8 cellular contexts compared by ENCODE assay signal in genomic region chr6:41191569-41191968, GRCh38. TPM values are rescaled to one million over a fixed set of nuclear protein-coding genes. Genes with fewer than 3 reads are reported as not detected.
DNase-seq lines count a peak whose midpoint lies in the region; ATAC-seq, FAIRE-seq and TF ChIP-seq lines count a peak whose summit lies in the region.

No MANE protein-coding gene starts in this region.

- ATAC-seq in GM12878, result peak; percentile 83
- peak; percentile 73 to 89 for ATAC-seq in lower lobe of right lung
- no peak for ATAC-seq in GM21619 (IDR thresholded peaks at IDR 0.05; ENCODE audit: unreplicated experiment)
- ATAC-seq in HG03457 (IDR thresholded peaks at IDR 0.05; ENCODE audit: unreplicated experiment), result no peak
- no peak for ATAC-seq in gastroesophageal sphincter

- H3K9me3 ChIP-seq in MM.1S (replicated peaks; ENCODE audit: insufficient read depth, low read length) (no peaks in the 10 kb centered on the region), GM12878 (replicated peaks; ENCODE audit: control insufficient read depth, insufficient read depth, low read length) (peaks cover 17% of the 10 kb centered on the region), lower lobe of right lung (peaks cover 5% of the 10 kb centered on the region), gastroesophageal sphincter (peaks cover 0 to 15% (median 0%) of the 10 kb centered on the region in 3 donors)

- H3K36me3 ChIP-seq in MM.1S (replicated peaks; ENCODE audit: insufficient read depth, low read length), result no peaks in the 10 kb centered on the region
- peaks cover 0 to 4% of the 10 kb centered on the region in 2 experiments; a peak in 2 of 4 replicates for H3K36me3 ChIP-seq in GM12878 (ENCODE audit: control insufficient read depth in 2 of 2, insufficient read depth in 2 of 2, low read length in 1 of 2)
- H3K36me3 ChIP-seq in lower lobe of right lung, result no peaks in the 10 kb centered on the region
- H3K36me3 ChIP-seq in gastroesophageal sphincter, result no peaks in the 10 kb centered on the region

- no TSS peak for BruUV-seq in GM12878 (replicated peaks; lab: Mats Ljungman, UMichigan)

- peak; percentile 67 for DNase-seq in CD1c-positive myeloid dendritic cell (ENCODE audit: extremely low spot score)
- no peak for DNase-seq in MM.1S
- no peak for DNase-seq in GM12878 (ENCODE audit: low read depth, low spot score)
- peak; percentile 78 for DNase-seq in lower lobe of right lung
- DNase-seq in NCI-H510A (lab: John Stamatoyannopoulos, UW), result no peak

- H3F3A ChIP-seq in MM.1S (ENCODE audit: insufficient read depth, low read length), result no peaks in the 10 kb centered on the region

- POLR2A ChIA-PET in GM12878 (lab: Charles Lee), result interaction anchor here (0.6 kb wide), 1 partner anchor 1614 kb away, joined by 3 read pairs; no protein-coding TSS in a partner anchor

- peak; percentile 53 for TF ChIP-seq CTCF in MM.1S (IDR thresholded peaks at IDR 0.05; ENCODE audit: low read length)
- peak; percentile 40 to 67 (median 61); a peak in 5 of 6 replicates for TF ChIP-seq CTCF in GM12878 (IDR thresholded peaks at IDR 0.05 in 2 of 3, conservative IDR thresholded peaks at IDR 0.05 in 1 of 3; ENCODE audit: control insufficient read depth in 2 of 3, extremely low read depth in 1 of 3, insufficient read depth in 1 of 3, low read depth in 3 of 3, low read length in 3 of 3)
- peak; percentile 64 for TF ChIP-seq CTCF in lower lobe of right lung (IDR thresholded peaks at IDR 0.05)
- TF ChIP-seq CTCF in gastroesophageal sphincter (IDR thresholded peaks at IDR 0.05), result peak in 1 of 4 experiments; percentile 32

- SMC1A ChIA-PET in GM12878 (lab: Charles Lee; ENCODE audit: uncharacterized antibody, unreplicated experiment), result interaction anchor here (0.7 to 1.2 kb wide), 5 partner anchors 9 to 128 kb away, joined by 3 to 4 read pairs (median 3); partner anchors contain the start of gene TREML2

- H3K9ac ChIP-seq in MM.1S (ENCODE audit: low read length), result no peak overlapping the region
- H3K9ac ChIP-seq in GM12878 (ENCODE audit: control insufficient read depth, insufficient read depth, low read length), result no peak overlapping the region

- no peaks in the 10 kb centered on the region for H3K79me2 ChIP-seq in MM.1S (ENCODE audit: low read length)
- H3K79me2 ChIP-seq in GM12878 (ENCODE audit: control insufficient read depth, insufficient read depth, low read length), result no peaks in the 10 kb centered on the region

- 26% methylated on average over 6 of the region's 6 CpGs for WGBS in GM12878 (ENCODE audit: insufficient coverage, insufficient replicate concordance, low lambda C conversion rate, missing lambda C conversion rate)
- WGBS in gastroesophageal sphincter (ENCODE audit: low coverage in 1 of 2), 2 donors, result no CpG with 5 or more reads among the region's 6 CpGs

- H3K27ac ChIP-seq in MM.1S (ENCODE audit: low read length) (no peak overlapping the region), GM12878 (ENCODE audit: control insufficient read depth, insufficient read depth) (no peak overlapping the region), lower lobe of right lung (no peak overlapping the region), gastroesophageal sphincter (no peak overlapping the region)

- TF ChIP-seq EP300 in GM12878 (IDR thresholded peaks at IDR 0.05; ENCODE audit: borderline replicate concordance in 1 of 2, control insufficient read depth in 1 of 2, low read depth in 2 of 2, low read length in 2 of 2) (no peak), gastroesophageal sphincter (IDR thresholded peaks at IDR 0.05) (no peak)

- no peaks in the 10 kb centered on the region for H3K27me3 ChIP-seq in MM.1S (replicated peaks; ENCODE audit: insufficient read depth, low read length)
- no peaks in the 10 kb centered on the region; a peak in 1 of 4 replicates for H3K27me3 ChIP-seq in GM12878 (replicated peaks in 1 of 2; ENCODE audit: control insufficient read depth in 2 of 2, insufficient read depth in 2 of 2, low read length in 1 of 2)
- peaks cover 8% of the 10 kb centered on the region for H3K27me3 ChIP-seq in lower lobe of right lung (ENCODE audit: low read depth)
- peaks cover 50% of the 10 kb centered on the region for H3K27me3 ChIP-seq in gastroesophageal sphincter

- H3K4me2 ChIP-seq in MM.1S (ENCODE audit: low read depth, low read length) (no peak overlapping the region), GM12878 (ENCODE audit: control insufficient read depth, insufficient read depth) (no peak overlapping the region)

- TF ChIP-seq RAD21 in GM12878 (IDR thresholded peaks at IDR 0.05; ENCODE audit: insufficient read depth, low read depth, low read length), result peak; percentile 48

- TF ChIP-seq POLR2A in GM12878 (IDR thresholded peaks at IDR 0.05; ENCODE audit: low read depth, low read length) (no peak), gastroesophageal sphincter (IDR thresholded peaks at IDR 0.05) (no peak)

- RAD21 ChIA-PET in GM12878 (lab: Charles Lee; ENCODE audit: unreplicated experiment), result interaction anchor here (1.1 to 1.3 kb wide), 3 partner anchors 87 to 129 kb away, joined by 3 to 4 read pairs (median 3); no protein-coding TSS in a partner anchor

- no peaks in the 10 kb centered on the region for H3K9me2 ChIP-seq in MM.1S (replicated peaks; ENCODE audit: insufficient read depth, low read length)

- H3K4me1 ChIP-seq in MM.1S (ENCODE audit: low read length), result no peaks in the 10 kb centered on the region
- no peaks in the 10 kb centered on the region for H3K4me1 ChIP-seq in GM12878 (ENCODE audit: control insufficient read depth, insufficient read depth, low read length)
- H3K4me1 ChIP-seq in lower lobe of right lung, result no peaks in the 10 kb centered on the region
- no peaks in the 10 kb centered on the region for H3K4me1 ChIP-seq in gastroesophageal sphincter

- H3K4me3 ChIP-seq in MM.1S (ENCODE audit: low read length) (no peak overlapping the region), GM12878 (no peak overlapping the region), lower lobe of right lung (no peak overlapping the region), gastroesophageal sphincter (no peak overlapping the region)

- intact Hi-C loops in GM12878 (cut with micrococcal nuclease; ENCODE audit: unreplicated experiment), result loop anchor here (5.0 kb wide), 1 partner anchor 126 kb away; no protein-coding TSS in a partner anchor
- intact Hi-C loops in lower lobe of right lung (cut with DNase I), result no loop called here

- H4K20me1 ChIP-seq in MM.1S (ENCODE audit: insufficient read depth, low read length) (no peaks in the 10 kb centered on the region), GM12878 (ENCODE audit: control insufficient read depth, insufficient read depth) (no peaks in the 10 kb centered on the region)

- H2AFZ ChIP-seq in MM.1S (ENCODE audit: low read length) (no peak overlapping the region), GM12878 (ENCODE audit: control insufficient read depth, low read depth, low read length) (no peak overlapping the region)

- in situ Hi-C loops in GM12878 (cut with MboI), result no loop called here

- CTCF ChIA-PET in GM12878 (lab: Yijun Ruan, JAX), result interaction anchor here (0.9 to 1.6 kb wide), 10 partner anchors 9 to 271 kb away, joined by 3 to 7 read pairs (median 4); no protein-coding TSS in a partner anchor

- FAIRE-seq in GM12878 (lab: Jason Lieb, UNC), result no peak

RNA-seq across cellular contexts. Expression of gene TREML2, which starts 9.4 kb away (rescaled TPM):
- total RNA-seq in GM12878 (2013; cell fraction: nucleolus; rRNA removed), result 21.1 and 21.6 TPM in 2 replicates
- total RNA-seq in GM12878 (2014; rRNA removed) (9.1 and 11.0 TPM in 2 replicates), GM12878 (2014; rRNA removed; fragmentation: Illumina TruSeq; extraction: Trizol) (6.1 and 6.6 TPM in 2 replicates), GM12878 (2021) (6.8 and 8.2 TPM in 2 replicates), lower lobe of right lung (1.4 TPM), gastroesophageal sphincter (under 1 TPM in 1 of 4 donors, not detected in 3; 0.27 TPM)
- 3.5 TPM for polyA plus RNA-seq in GM12878 (2011; ENCODE audit: low read depth)
- polyA plus RNA-seq in GM12878 (2011; rRNA removed) (1.2 and 1.7 TPM in 2 replicates), GM12878 (2014; fragmentation: Illumina TruSeq; extraction: Trizol) (5.9 and 9.0 TPM in 2 replicates), GM12878 (2014; fragmentation: Nextera tagmentation; extraction: Ambion mirVana) (under 1 TPM; 0.49 to 0.79 TPM), GM12878 (2014; rRNA removed) (7.0 and 7.2 TPM in 2 replicates), GM12878 (2016; fragmentation: Nextera tagmentation; extraction: Ambion mirVana) (1 to 10 TPM; 7.4 to 7.7 TPM)
- 1.9 and 2.3 TPM in 2 replicates for polyA plus RNA-seq in GM12878 (2011; cell fraction: cytosol; rRNA removed)
- polyA plus RNA-seq in GM12878 (2011; cell fraction: nucleus; rRNA removed), result 1.3 and 1.4 TPM in 2 replicates
- polyA plus RNA-seq in GM12878 (2012), result 5.2 and 14.1 TPM in 2 replicates
- 1.8 and 2.3 TPM in 2 replicates for polyA minus RNA-seq in GM12878 (2011; rRNA and poly(A)+ RNA removed)
- polyA minus RNA-seq in GM12878 (2011; cell fraction: cytosol; rRNA and poly(A)+ RNA removed), result 0.31 and 0.40 TPM in 2 replicates
- 0.24 and 0.57 TPM in 2 replicates for polyA minus RNA-seq in GM12878 (2011; cell fraction: nucleus; rRNA and poly(A)+ RNA removed)

RNA-seq across cellular contexts. Expression of gene TREM2, which starts 28.7 kb away (rescaled TPM):
- not detected in 2 replicates for total RNA-seq in GM12878 (2013; cell fraction: nucleolus; rRNA removed)
- total RNA-seq in GM12878 (2014; rRNA removed) (not detected in 2 replicates), GM12878 (2014; rRNA removed; fragmentation: Illumina TruSeq; extraction: Trizol) (not detected in 2 replicates), GM12878 (2021) (not detected in 2 replicates), lower lobe of right lung (58.5 TPM), gastroesophageal sphincter (1 to 10 TPM in 1 of 4 donors, under 1 TPM in 2, not detected in 1; 0.42 to 1.7 (median 0.54) TPM)
- not detected for polyA plus RNA-seq in GM12878 (2011; ENCODE audit: low read depth)
- polyA plus RNA-seq in GM12878 (2011; rRNA removed) (not detected in 2 replicates), GM12878 (2014; fragmentation: Illumina TruSeq; extraction: Trizol) (not detected in 2 replicates), GM12878 (2014; fragmentation: Nextera tagmentation; extraction: Ambion mirVana) (not detected), GM12878 (2014; rRNA removed) (not detected in 2 replicates), GM12878 (2016; fragmentation: Nextera tagmentation; extraction: Ambion mirVana) (not detected)
- polyA plus RNA-seq in GM12878 (2011; cell fraction: cytosol; rRNA removed), result not detected in 2 replicates
- polyA plus RNA-seq in GM12878 (2011; cell fraction: nucleus; rRNA removed), result not detected in 2 replicates
- not detected in 2 replicates for polyA plus RNA-seq in GM12878 (2012)
- not detected in 2 replicates for polyA minus RNA-seq in GM12878 (2011; rRNA and poly(A)+ RNA removed)
- not detected in 2 replicates for polyA minus RNA-seq in GM12878 (2011; cell fraction: cytosol; rRNA and poly(A)+ RNA removed)
- not detected in 2 replicates for polyA minus RNA-seq in GM12878 (2011; cell fraction: nucleus; rRNA and poly(A)+ RNA removed)

RNA-seq across cellular contexts. Expression of gene TREML4, which starts 36.6 kb away (rescaled TPM):
- 0.15 TPM in 1 of 2 replicates, not detected in the other for total RNA-seq in GM12878 (2013; cell fraction: nucleolus; rRNA removed)
- not detected in 2 replicates for total RNA-seq in GM12878 (2014; rRNA removed)
- total RNA-seq in GM12878 (2014; rRNA removed; fragmentation: Illumina TruSeq; extraction: Trizol), result not detected in 2 replicates
- total RNA-seq in GM12878 (2021), result not detected in 2 replicates
- polyA plus RNA-seq in GM12878 (2011; ENCODE audit: low read depth), result not detected
- polyA plus RNA-seq in GM12878 (2011; rRNA removed), result 0.03 TPM in 1 of 2 replicates, not detected in the other
- polyA plus RNA-seq in GM12878 (2011; cell fraction: cytosol; rRNA removed), result not detected in 2 replicates
- not detected in 2 replicates for polyA plus RNA-seq in GM12878 (2011; cell fraction: nucleus; rRNA removed)
- polyA plus RNA-seq in GM12878 (2012), result not detected in 2 replicates
- polyA plus RNA-seq in GM12878 (2014; fragmentation: Illumina TruSeq; extraction: Trizol), result not detected in 2 replicates
- not detected for polyA plus RNA-seq in GM12878 (2014; fragmentation: Nextera tagmentation; extraction: Ambion mirVana)
- not detected in 2 replicates for polyA plus RNA-seq in GM12878 (2014; rRNA removed)
- not detected for polyA plus RNA-seq in GM12878 (2016; fragmentation: Nextera tagmentation; extraction: Ambion mirVana)
- polyA minus RNA-seq in GM12878 (2011; rRNA and poly(A)+ RNA removed), result not detected in 2 replicates
- not detected in 2 replicates for polyA minus RNA-seq in GM12878 (2011; cell fraction: cytosol; rRNA and poly(A)+ RNA removed)
- polyA minus RNA-seq in GM12878 (2011; cell fraction: nucleus; rRNA and poly(A)+ RNA removed), result not detected in 2 replicates
- total RNA-seq in lower lobe of right lung, result not detected
- total RNA-seq in gastroesophageal sphincter, result not detected

RNA-seq across cellular contexts. Expression of gene TREML1, which starts 37.4 kb away (rescaled TPM):
- not detected in 2 replicates for total RNA-seq in GM12878 (2013; cell fraction: nucleolus; rRNA removed)
- not detected in 2 replicates for total RNA-seq in GM12878 (2014; rRNA removed)
- total RNA-seq in GM12878 (2014; rRNA removed; fragmentation: Illumina TruSeq; extraction: Trizol), result not detected in 2 replicates
- not detected in 2 replicates for total RNA-seq in GM12878 (2021)
- not detected for polyA plus RNA-seq in GM12878 (2011; ENCODE audit: low read depth)
- not detected in 2 replicates for polyA plus RNA-seq in GM12878 (2011; rRNA removed)
- not detected in 2 replicates for polyA plus RNA-seq in GM12878 (2011; cell fraction: cytosol; rRNA removed)
- not detected in 2 replicates for polyA plus RNA-seq in GM12878 (2011; cell fraction: nucleus; rRNA removed)
- polyA plus RNA-seq in GM12878 (2012), result not detected in 2 replicates
- polyA plus RNA-seq in GM12878 (2014; fragmentation: Illumina TruSeq; extraction: Trizol), result not detected in 2 replicates
- polyA plus RNA-seq in GM12878 (2014; fragmentation: Nextera tagmentation; extraction: Ambion mirVana), result not detected
- not detected in 2 replicates for polyA plus RNA-seq in GM12878 (2014; rRNA removed)
- polyA plus RNA-seq in GM12878 (2016; fragmentation: Nextera tagmentation; extraction: Ambion mirVana), result under 1 TPM in 1 of 2 experiments, not detected in 1; 0.21 TPM
- not detected in 2 replicates for polyA minus RNA-seq in GM12878 (2011; rRNA and poly(A)+ RNA removed)
- polyA minus RNA-seq in GM12878 (2011; cell fraction: cytosol; rRNA and poly(A)+ RNA removed), result not detected in 2 replicates
- polyA minus RNA-seq in GM12878 (2011; cell fraction: nucleus; rRNA and poly(A)+ RNA removed), result not detected in 2 replicates
- total RNA-seq in lower lobe of right lung, result 2.0 TPM
- not detected for total RNA-seq in gastroesophageal sphincter

Comparison
In these comparisons a context has a peak if more than half of its experiments do, and no peak if none do; other contexts are left out.
1. DNase-seq: peak in CD1c-positive myeloid dendritic cell (single experiment) and lower lobe of right lung (single experiment); none in MM.1S (single experiment), GM12878 (single experiment) and NCI-H510A (single experiment).
2. ATAC-seq: peak in GM12878 (single experiment) and lower lobe of right lung (2 of 2); none in GM21619 (single experiment), HG03457 (single experiment) and gastroesophageal sphincter (single experiment).
3. RNA of gene TREM2, which starts 28.7 kb away (total RNA-seq): 58.5 TPM in lower lobe of right lung (single experiment); 0.42 to 1.7 TPM in gastroesophageal sphincter and not detected in GM12878; every median in the first group is over 10 times any median in the second.